8 cellular contexts compared by ENCODE assay signal in genomic region chr17:28842282-28843012, GRCh38. TPM values are rescaled to one million over a fixed set of nuclear protein-coding genes. Genes with fewer than 3 reads are reported as not detected.
DNase-seq lines count a peak whose midpoint lies in the region; ATAC-seq and TF ChIP-seq lines count a peak whose summit lies in the region.

A gene with protein sequence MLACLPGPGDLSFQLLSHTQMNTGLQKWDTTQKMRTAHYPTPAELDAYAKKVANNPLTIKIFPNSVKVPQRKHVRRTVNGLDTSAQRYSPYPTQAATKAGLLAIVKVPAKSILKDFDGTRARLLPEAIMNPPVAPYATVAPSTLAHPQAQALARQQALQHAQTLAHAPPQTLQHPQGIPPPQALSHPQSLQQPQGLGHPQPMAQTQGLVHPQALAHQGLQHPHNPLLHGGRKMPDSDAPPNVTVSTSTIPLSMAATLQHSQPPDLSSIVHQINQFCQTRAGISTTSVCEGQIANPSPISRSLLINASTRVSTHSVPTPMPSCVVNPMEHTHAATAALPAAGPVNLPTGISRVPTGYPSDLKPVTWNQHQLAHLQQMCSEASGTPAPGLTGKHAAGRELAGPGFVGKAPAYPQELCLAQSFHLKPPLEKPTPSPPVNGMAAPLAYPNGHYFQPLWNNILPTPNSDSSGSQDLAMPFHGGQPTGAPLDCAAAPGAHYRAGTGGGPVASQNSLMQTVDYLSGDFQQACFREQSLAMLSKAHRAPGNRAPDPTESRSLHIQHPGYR (minus strand): TSS chr17:28842790. CDS start chr17:28766667, 76,123 bp downstream.

- peaks cover 25% of the 10 kb centered on the region for H3K4me1 ChIP-seq in suprapubic skin

- no peak for TF ChIP-seq EP300 in suprapubic skin (IDR thresholded peaks at IDR 0.05)

- H3K9me3 ChIP-seq in suprapubic skin, result no peaks in the 10 kb centered on the region

- WGBS in suprapubic skin, result 1% methylated on average over 44 of the region's 44 CpGs

- TF ChIP-seq CTCF in suprapubic skin (IDR thresholded peaks at IDR 0.05), result no peak

- peak within 1 kb of the TSS; percentile 83 for H3K27ac ChIP-seq in suprapubic skin

- peak; percentile 99 for ATAC-seq in SK-N-SH treated with all-trans-retinoic acid at 6 μM for 48 hours

- H3K36me3 ChIP-seq in suprapubic skin, result no peaks in the 10 kb centered on the region

- H3K27me3 ChIP-seq in suprapubic skin, result no peaks in the 10 kb centered on the region

- peak within 1 kb of the TSS; percentile 78 for H3K4me3 ChIP-seq in suprapubic skin

- DNase-seq in EL, result peak; percentile 87
- peak; percentile 80 for DNase-seq in HCEC 1CT
- peak; percentile 93 for DNase-seq in NAMALWA (ENCODE audit: low spot score)
- peak; percentile 88 for DNase-seq in activated naive CD4-positive, alpha-beta T cell treated with anti-CD3 and anti-CD28 coated beads, Interleukin-2, amount 50 U/mL, for 16 hours
- DNase-seq in glomerular endothelial cell (ENCODE audit: extremely low read depth, low read depth, low spot score), result no peak
- DNase-seq in occipital lobe (lab: John Stamatoyannopoulos, UW), result peak; percentile 69
- DNase-seq in suprapubic skin (ENCODE audit: low spot score in 2 of 2), result peak; percentile 87 to 90

- TF ChIP-seq POLR2A in suprapubic skin (IDR thresholded peaks at IDR 0.05), result peak in 1 of 2 donors; percentile 38

TF ChIP-seq in SK-N-SH treated with all-trans-retinoic acid at 6 μM for 48 hours, 23 proteins besides CTCF, POLR2A, EP300 and RAD21:
- TF ChIP-seq, protein P1, sequence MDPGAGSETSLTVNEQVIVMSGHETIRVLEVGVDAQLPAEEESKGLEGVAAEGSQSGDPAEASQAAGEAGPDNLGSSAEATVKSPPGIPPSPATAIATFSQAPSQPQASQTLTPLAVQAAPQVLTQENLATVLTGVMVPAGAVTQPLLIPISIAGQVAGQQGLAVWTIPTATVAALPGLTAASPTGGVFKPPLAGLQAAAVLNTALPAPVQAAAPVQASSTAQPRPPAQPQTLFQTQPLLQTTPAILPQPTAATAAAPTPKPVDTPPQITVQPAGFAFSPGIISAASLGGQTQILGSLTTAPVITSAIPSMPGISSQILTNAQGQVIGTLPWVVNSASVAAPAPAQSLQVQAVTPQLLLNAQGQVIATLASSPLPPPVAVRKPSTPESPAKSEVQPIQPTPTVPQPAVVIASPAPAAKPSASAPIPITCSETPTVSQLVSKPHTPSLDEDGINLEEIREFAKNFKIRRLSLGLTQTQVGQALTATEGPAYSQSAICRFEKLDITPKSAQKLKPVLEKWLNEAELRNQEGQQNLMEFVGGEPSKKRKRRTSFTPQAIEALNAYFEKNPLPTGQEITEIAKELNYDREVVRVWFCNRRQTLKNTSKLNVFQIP (CRISPR knock-in tag; IDR thresholded peaks at IDR 0.05; ENCODE audit: borderline replicate concordance, low read depth), result no peak
- no peak for TF ChIP-seq CREB5 (CRISPR knock-in tag; IDR thresholded peaks at IDR 0.05; ENCODE audit: low read depth)
- TF ChIP-seq ARNTL (CRISPR knock-in tag; IDR thresholded peaks at IDR 0.05; ENCODE audit: borderline replicate concordance, low read depth), result no peak
- TF ChIP-seq ZFP3 (CRISPR knock-in tag; IDR thresholded peaks at IDR 0.05), result no peak
- no peak for TF ChIP-seq ZNF8 (CRISPR knock-in tag; IDR thresholded peaks at IDR 0.05)
- no peak for TF ChIP-seq ZC3H10 (CRISPR knock-in tag; IDR thresholded peaks at IDR 0.05)
- no peak for TF ChIP-seq GLIS3 (CRISPR knock-in tag; IDR thresholded peaks at IDR 0.05)
- TF ChIP-seq ZNF565 (CRISPR knock-in tag; conservative IDR thresholded peaks at IDR 0.05; ENCODE audit: low read depth), result no peak

RNA-seq across cellular contexts. Expression of the gene that starts here (rescaled TPM):
- total RNA-seq in glomerular endothelial cell (39.8 and 42.0 TPM in 2 replicates), occipital lobe (2.7 TPM), suprapubic skin (10 to 100 TPM; 12.1 to 20.7 (median 17.8) TPM)
